11 cellular contexts compared by ENCODE assay signal in the genomic region with DNA sequence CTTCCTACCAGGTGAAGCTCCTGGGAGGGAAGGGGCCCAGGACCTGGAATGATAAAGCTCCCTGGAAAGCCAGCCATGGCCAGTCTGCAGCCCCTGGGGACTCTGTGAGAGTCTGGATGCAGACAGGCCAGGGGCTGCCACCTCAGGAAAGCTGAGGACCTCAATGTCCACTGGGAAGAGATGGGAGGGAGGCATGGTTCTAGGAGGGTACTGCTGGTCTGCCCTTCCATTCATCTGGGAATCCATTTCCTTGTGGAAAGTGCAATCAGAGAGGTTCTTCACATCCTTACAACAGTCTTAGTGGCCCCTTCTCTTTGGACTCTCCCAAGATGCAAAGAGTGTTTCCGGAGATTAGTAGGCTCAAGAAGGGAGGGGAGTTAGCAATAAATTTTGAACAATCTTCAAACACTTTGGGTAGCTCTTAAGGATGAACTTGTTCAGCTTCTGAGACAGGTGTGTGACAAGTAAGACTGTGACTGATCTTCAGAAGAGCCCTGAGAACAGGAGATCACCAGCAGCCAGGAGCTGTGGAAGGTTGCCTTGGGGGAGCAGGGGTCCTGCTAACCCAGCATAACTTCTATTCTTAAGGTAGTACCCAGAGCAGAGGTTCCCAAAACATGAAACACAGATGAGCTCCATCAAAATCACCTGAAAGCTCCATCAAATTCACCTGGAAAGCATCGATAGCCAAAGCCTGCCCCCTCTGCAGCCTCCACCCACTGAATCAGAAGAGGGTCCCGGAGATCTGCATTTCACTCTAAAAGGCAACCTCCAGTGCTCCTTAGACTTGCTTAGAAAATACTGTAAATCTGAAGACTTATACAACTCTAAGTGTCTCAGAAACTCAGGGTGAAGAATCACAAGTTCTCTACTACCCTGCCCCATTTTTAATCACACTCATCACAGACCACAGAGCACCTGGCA. TPM values are rescaled to one million over a fixed set of nuclear protein-coding genes. Genes with fewer than 3 reads are reported as not detected.
DNase-seq lines count a peak whose midpoint lies in the region; ATAC-seq and TF ChIP-seq lines count a peak whose summit lies in the region.
"Had no signal": no experiment of that assay in that cellular context is flagged by ENCODE, and none has a peak within 500 bp of the region (broad histone marks: within the 10 kb centered on the region; RNA-seq: fewer than 3 reads in every experiment).

No MANE protein-coding gene starts in this region.

- in situ Hi-C loops in Panc1 (cut with HindIII; ENCODE audit: low pct_unique_long_range_greater_than_20kb, low sequenced_read_pairs) = no loop called here

- CTCF ChIA-PET in Panc1 (lab: Charles Lee) (no interaction called here), PC-3 (lab: Charles Lee) (no interaction called here), A673 (lab: Charles Lee) (no interaction called here)

- H3K4me3 ChIP-seq in Panc1 (ENCODE audit: low read depth in 2 of 2, low read length in 2 of 2) (no peak overlapping the region), esophagus (ENCODE audit: low read depth in 1 of 2, low read length in 2 of 2) (no peak overlapping the region), upper lobe of right lung (no peak overlapping the region), PC-3 (ENCODE audit: low read length) (no peak overlapping the region), A673 (ENCODE audit: low read depth, low read length, poor library complexity, severe bottlenecking) (no peak overlapping the region)
- H3K4me3 ChIP-seq: smooth muscle cell had no signal

- no peaks in the 10 kb centered on the region for H3K9me3 ChIP-seq in Panc1 (ENCODE audit: control insufficient read depth, insufficient read depth, low read depth, low read length)
- H3K9me3 ChIP-seq in esophagus (ENCODE audit: control insufficient read depth in 2 of 2, insufficient read depth in 1 of 2, low read depth in 1 of 2, low read length in 1 of 2) = no peaks in the 10 kb centered on the region
- no peaks in the 10 kb centered on the region for H3K9me3 ChIP-seq in upper lobe of right lung
- no peaks in the 10 kb centered on the region for H3K9me3 ChIP-seq in PC-3 (ENCODE audit: low read length)
- H3K9me3 ChIP-seq in A673 (ENCODE audit: low read depth, low read length, poor library complexity, severe bottlenecking) = no peaks in the 10 kb centered on the region

- H3K79me2 ChIP-seq in PC-3 (ENCODE audit: low read length) = no peaks in the 10 kb centered on the region

- no peaks in the 10 kb centered on the region for H3K9me2 ChIP-seq in PC-3 (replicated peaks; ENCODE audit: low read length)

- H3K9ac ChIP-seq in PC-3 (ENCODE audit: low read length) = no peak overlapping the region

- H3K36me3 Mint-ChIP-seq in activated T-cell treated with anti-CD3 and anti-CD28 coated beads, Interleukin-2, amount 50 U/mL, for 4 hours (ENCODE audit: insufficient read depth) = peaks cover 9% of the 10 kb centered on the region

- no peak overlapping the region for H3K4me2 ChIP-seq in PC-3 (ENCODE audit: low read length)
- H3K4me2 ChIP-seq: smooth muscle cell had no signal

- H3F3A ChIP-seq in PC-3 (ENCODE audit: low read length, unreplicated experiment) = no peaks in the 10 kb centered on the region

- WGBS in esophagus, 2 donors = 73 to 82% methylated on average over 3 of the region's 3 CpGs

- ATAC-seq in activated T-cell treated with anti-CD3 and anti-CD28 coated beads, Interleukin-2, amount 50 U/mL, for 4 hours = peak in 1 of 2 donors; percentile 3
- ATAC-seq in Panc1 (peak; percentile 53; the same call in 1 of the 2 replicates), upper lobe of right lung (no peak), PC-3 (no peak), left cardiac atrium (no peak)

- H3K4me3 Mint-ChIP-seq in activated T-cell treated with anti-CD3 and anti-CD28 coated beads, Interleukin-2, amount 50 U/mL, for 4 hours = peak overlapping the region; percentile 87

- intact Hi-C loops in Panc1 (cut with micrococcal nuclease; ENCODE audit: unreplicated experiment) = no loop called here
- intact Hi-C loops in upper lobe of right lung (cut with DNase I) = no loop called here
- intact Hi-C loops in PC-3 (cut with micrococcal nuclease) = no loop called here
- intact Hi-C loops in A673 (cut with micrococcal nuclease; ENCODE audit: unreplicated experiment) = no loop called here
- intact Hi-C loops in left cardiac atrium (cut with DNase I) = no loop called here

- H3K27me3 Mint-ChIP-seq in activated T-cell treated with anti-CD3 and anti-CD28 coated beads, Interleukin-2, amount 50 U/mL, for 4 hours (ENCODE audit: low read depth) = no peaks in the 10 kb centered on the region

- H3K27me3 ChIP-seq in Panc1 (ENCODE audit: control insufficient read depth, insufficient read depth, low read length) = no peaks in the 10 kb centered on the region
- no peaks in the 10 kb centered on the region for H3K27me3 ChIP-seq in esophagus (ENCODE audit: control insufficient read depth in 1 of 2, insufficient read depth in 2 of 2, low read length in 2 of 2)
- no peaks in the 10 kb centered on the region for H3K27me3 ChIP-seq in upper lobe of right lung
- H3K27me3 ChIP-seq in PC-3 (ENCODE audit: low read length) = no peaks in the 10 kb centered on the region
- H3K27me3 ChIP-seq in A673 (replicated peaks; ENCODE audit: insufficient read depth, low read depth, low read length, poor library complexity) = no peaks in the 10 kb centered on the region

- no peak for DNase-seq in activated T-cell treated with anti-CD3 and anti-CD28 coated beads, Interleukin-2, amount 50 U/mL, for 4 hours
- no peak for DNase-seq in activated T-cell treated with anti-CD3 and anti-CD28 coated beads for 4 hours
- DNase-seq in Panc1 (ENCODE audit: low read depth, low spot score) = no peak
- DNase-seq in upper lobe of right lung = peak; percentile 2
- no peak for DNase-seq in PC-3
- no peak for DNase-seq in A673 (ENCODE audit: low spot score)
- DNase-seq in left cardiac atrium = no peak
- DNase-seq: NCI-H446 had no signal

- POLR2A ChIA-PET in Panc1 (lab: Charles Lee) = interaction anchor here (0.6 kb wide), 1 partner anchor 163 kb away, joined by 6 read pairs; no protein-coding TSS in a partner anchor
- POLR2A ChIA-PET in PC-3 (lab: Charles Lee; ENCODE audit: unreplicated experiment) = no interaction called here
- POLR2A ChIA-PET in A673 (lab: Charles Lee; ENCODE audit: low non-redundant PET) = no interaction called here

- peaks cover 48% of the 10 kb centered on the region for H3K4me1 Mint-ChIP-seq in activated T-cell treated with anti-CD3 and anti-CD28 coated beads, Interleukin-2, amount 50 U/mL, for 4 hours (ENCODE audit: low read depth)

- H3K27ac ChIP-seq in Panc1 (ENCODE audit: low read length) (no peak overlapping the region), esophagus (ENCODE audit: low read depth in 2 of 2, low read length in 1 of 2) (peak overlapping the region; percentile 50 to 59), upper lobe of right lung (peak overlapping the region; percentile 51), PC-3 (ENCODE audit: low read length) (no peak overlapping the region), A673 (ENCODE audit: low read depth, low read length, poor library complexity, severe bottlenecking) (no peak overlapping the region)

- H3K9me3 Mint-ChIP-seq in activated T-cell treated with anti-CD3 and anti-CD28 coated beads, Interleukin-2, amount 50 U/mL, for 4 hours = no peaks in the 10 kb centered on the region

- H2AFZ ChIP-seq in PC-3 (ENCODE audit: low read length) = no peak overlapping the region

- TF ChIP-seq CTCF in Panc1 (IDR thresholded peaks at IDR 0.05) = no peak
- no peak for TF ChIP-seq CTCF in upper lobe of right lung (IDR thresholded peaks at IDR 0.05)
- no peak for TF ChIP-seq CTCF in PC-3 (conservative IDR thresholded peaks at IDR 0.05; ENCODE audit: low read depth, low read length)
- no peak for TF ChIP-seq CTCF in A673 (conservative IDR thresholded peaks at IDR 0.05; ENCODE audit: low read depth, low read length)

- H3K4me1 ChIP-seq in Panc1 (ENCODE audit: control insufficient read depth, insufficient read depth, low read length) = no peaks in the 10 kb centered on the region
- no peaks in the 10 kb centered on the region for H3K4me1 ChIP-seq in esophagus (ENCODE audit: control insufficient read depth in 2 of 2, insufficient read depth in 2 of 2, low read length in 1 of 2)
- no peaks in the 10 kb centered on the region for H3K4me1 ChIP-seq in upper lobe of right lung
- no peaks in the 10 kb centered on the region for H3K4me1 ChIP-seq in PC-3 (ENCODE audit: insufficient read depth, low read length)
- peaks cover 11% of the 10 kb centered on the region for H3K4me1 ChIP-seq in A673 (ENCODE audit: insufficient read depth, low read length, poor library complexity, severe bottlenecking)

- no peaks in the 10 kb centered on the region for H4K20me1 ChIP-seq in PC-3 (ENCODE audit: low read length)

- BruUV-seq in Panc1 (replicated peaks; lab: Mats Ljungman, UMichigan) = no TSS peak
- no TSS peak for BruUV-seq in PC-3 (replicated peaks; lab: Mats Ljungman, UMichigan)
- BruUV-seq in A673 (replicated peaks; lab: Mats Ljungman, UMichigan) = no TSS peak

- no peaks in the 10 kb centered on the region for H3K36me3 ChIP-seq in Panc1 (ENCODE audit: control insufficient read depth, insufficient read depth, low read length)
- H3K36me3 ChIP-seq in esophagus (ENCODE audit: control insufficient read depth in 2 of 2, insufficient read depth in 2 of 2, low read length in 1 of 2) = no peaks in the 10 kb centered on the region
- no peaks in the 10 kb centered on the region for H3K36me3 ChIP-seq in upper lobe of right lung
- no peaks in the 10 kb centered on the region for H3K36me3 ChIP-seq in PC-3 (ENCODE audit: low read depth, low read length)
- no peaks in the 10 kb centered on the region for H3K36me3 ChIP-seq in A673 (ENCODE audit: insufficient read depth, low read length, poor library complexity, severe bottlenecking)

RNA-seq across cellular contexts. Expression of a gene that starts 0.6 kb away (rescaled TPM):
- 10 to 100 TPM; 20.4 to 22.7 (median 22.4) TPM for total RNA-seq in activated T-cell treated with anti-CD3 and anti-CD28 coated beads, Interleukin-2, amount 50 U/mL, for 4 hours
- total RNA-seq in Panc1 (2021; ENCODE audit: unreplicated experiment) = not detected
- not detected for polyA plus RNA-seq in Panc1 (2012; ENCODE audit: insufficient read length)
- polyA plus RNA-seq in esophagus = under 1 TPM; 0.14 to 0.16 TPM
- total RNA-seq in upper lobe of right lung = 3.0 TPM
- not detected in 2 replicates for total RNA-seq in PC-3 (2014; rRNA removed)
- total RNA-seq in A673 (2021) = 0.26 and 0.43 TPM in 2 replicates
- total RNA-seq in left cardiac atrium = under 1 TPM; 0.26 to 0.50 TPM
- polyA plus RNA-seq: AG04450 had no signal

RNA-seq across cellular contexts. Expression of a gene that starts 31.1 kb away (rescaled TPM):
- total RNA-seq in activated T-cell treated with anti-CD3 and anti-CD28 coated beads, Interleukin-2, amount 50 U/mL, for 4 hours = 10 to 100 TPM; 10.3 to 11.0 (median 10.8) TPM
- total RNA-seq in Panc1 (2021; ENCODE audit: unreplicated experiment) = 39.8 TPM
- polyA plus RNA-seq in Panc1 (2012; ENCODE audit: insufficient read length) = 5.9 TPM
- 1 to 10 TPM in 1 of 2 donors, under 1 TPM in 1; 0.86 to 1.8 TPM for polyA plus RNA-seq in esophagus
- total RNA-seq in upper lobe of right lung = 29.5 TPM
- total RNA-seq in PC-3 (2014; rRNA removed) = 12.9 and 13.1 TPM in 2 replicates
- total RNA-seq in A673 (2021) = 28.5 and 29.6 TPM in 2 replicates
- total RNA-seq in left cardiac atrium = 10 to 100 TPM; 18.2 to 23.6 TPM

RNA-seq across cellular contexts. Expression of a gene that starts 31.1 kb away (rescaled TPM):
- 10 to 100 TPM; 55.2 to 65.7 (median 64.0) TPM for total RNA-seq in activated T-cell treated with anti-CD3 and anti-CD28 coated beads, Interleukin-2, amount 50 U/mL, for 4 hours
- 69.6 TPM for total RNA-seq in Panc1 (2021; ENCODE audit: unreplicated experiment)
- 55.2 TPM for polyA plus RNA-seq in Panc1 (2012; ENCODE audit: insufficient read length)
- 10 to 100 TPM; 35.8 to 38.3 TPM for polyA plus RNA-seq in esophagus
- total RNA-seq in upper lobe of right lung = 84.5 TPM
- total RNA-seq in PC-3 (2014; rRNA removed) = 64.6 and 77.9 TPM in 2 replicates
- total RNA-seq in A673 (2021) = 95.3 and 103 TPM in 2 replicates
- 10 to 100 TPM; 43.3 to 59.1 TPM for total RNA-seq in left cardiac atrium

Comparison
In these comparisons a context has a peak if more than half of its experiments do, and no peak if none do; other contexts are left out.
1. H3K27ac ChIP-seq: peak in esophagus (2 of 2) and upper lobe of right lung (single experiment); none in Panc1 (single experiment), PC-3 (single experiment) and A673 (single experiment).